Comparison of ENCODE assay signal across 18 cellular contexts in the genomic region with DNA sequence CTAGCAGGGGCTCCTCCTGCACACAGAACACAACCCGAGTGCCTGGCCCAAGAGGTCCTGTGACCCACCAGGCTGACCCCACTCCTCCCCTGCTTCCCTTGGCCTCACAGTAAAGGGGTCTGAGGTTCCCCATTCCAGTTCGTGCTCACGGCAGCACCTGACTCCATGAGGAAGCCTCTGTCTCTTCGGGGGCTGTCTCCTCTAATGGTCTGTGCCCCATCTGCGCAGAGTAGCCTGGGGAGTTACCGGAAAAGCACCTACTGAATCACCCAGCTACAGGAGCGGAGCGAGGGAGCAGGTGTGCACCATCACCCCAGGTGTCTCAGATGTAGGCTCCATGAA.
DNase-seq lines count a peak whose midpoint lies in the region; ATAC-seq and TF ChIP-seq lines count a peak whose summit lies in the region.
"Had no signal": no experiment of that assay in that cellular context is flagged by ENCODE, and none has a peak within 500 bp of the region (broad histone marks: within the 10 kb centered on the region; RNA-seq: fewer than 3 reads in every experiment).

No MANE protein-coding gene starts in this region.

- H3K36me3 Mint-ChIP-seq in CD8-positive, alpha-beta T cell, result peaks cover 87% of the 10 kb centered on the region

- CTCF ChIA-PET in CD8-positive, alpha-beta T cell (lab: Charles Lee), result interaction anchor here (1.1 to 3.0 kb wide), 2 partner anchors 11 to 19 kb away, joined by 3 to 11 read pairs; no protein-coding TSS in a partner anchor
- CTCF ChIA-PET in HEK293 (lab: Yijun Ruan, JAX), result interaction anchor here (0.9 to 1.1 kb wide), 2 partner anchors 27 to 92 kb away, joined by 3 to 4 read pairs; no protein-coding TSS in a partner anchor

- POLR2A ChIA-PET in CD8-positive, alpha-beta T cell (lab: Charles Lee), result no interaction called here
- POLR2A ChIA-PET in HEK293 (lab: Yijun Ruan, JAX), result no interaction called here

- H3K4me1 Mint-ChIP-seq in CD8-positive, alpha-beta T cell (ENCODE audit: low read depth), result peaks cover 12% of the 10 kb centered on the region

- in situ Hi-C loops in G401 (cut with HindIII; ENCODE audit: low sequenced_read_pairs), result no loop called here

- no peak overlapping the region for H3K4me3 ChIP-seq in CD8-positive, alpha-beta T cell (ENCODE audit: low read depth, low read length)
- H3K4me3 ChIP-seq in HEK293 (ENCODE audit: low read depth, low read length) (no peak overlapping the region), osteoblast (ENCODE audit: insufficient read depth, low read length) (no peak overlapping the region)
- H3K4me3 ChIP-seq: heart left ventricle, sigmoid colon, thyroid gland had no signal

- peaks cover 41% of the 10 kb centered on the region for H4K20me1 ChIP-seq in osteoblast (ENCODE audit: insufficient read depth, low read length)

- H3K4me1 ChIP-seq in CD8-positive, alpha-beta T cell (ENCODE audit: insufficient read depth, low read length), result peaks cover 6% of the 10 kb centered on the region
- no peaks in the 10 kb centered on the region for H3K4me1 ChIP-seq in HEK293 (ENCODE audit: control insufficient read depth, insufficient read depth, low read length)
- H3K4me1 ChIP-seq in osteoblast (ENCODE audit: insufficient read depth, low read length), result no peaks in the 10 kb centered on the region

- H3K27ac ChIP-seq in CD8-positive, alpha-beta T cell (ENCODE audit: low read depth, low read length), result no peak overlapping the region
- H3K27ac ChIP-seq in HEK293 (ENCODE audit: extremely low read depth, low read depth, low read length) (no peak overlapping the region), caudate nucleus (ENCODE audit: low read depth, low read length) (peak overlapping the region; percentile 70), osteoblast (ENCODE audit: low read depth, low read length) (no peak overlapping the region)
- H3K27ac ChIP-seq: HL-60, thyroid gland had no signal

- no peaks in the 10 kb centered on the region for H3K27me3 Mint-ChIP-seq in CD8-positive, alpha-beta T cell (ENCODE audit: low read depth)

- no peak for ATAC-seq in CD8-positive, alpha-beta T cell
- ATAC-seq: heart left ventricle, PC-3 had no signal

- no peaks in the 10 kb centered on the region for H3K27me3 ChIP-seq in CD8-positive, alpha-beta T cell (ENCODE audit: insufficient read depth, low read length)
- no peaks in the 10 kb centered on the region for H3K27me3 ChIP-seq in osteoblast (ENCODE audit: insufficient read depth, low read length)
- H3K27me3 ChIP-seq: heart left ventricle, sigmoid colon, thyroid gland had no signal

- H3K9me3 Mint-ChIP-seq in CD8-positive, alpha-beta T cell, result no peaks in the 10 kb centered on the region

- no peaks in the 10 kb centered on the region for H3K9me3 ChIP-seq in CD8-positive, alpha-beta T cell (ENCODE audit: low read length)
- H3K9me3 ChIP-seq in HEK293 (ENCODE audit: control insufficient read depth, insufficient read depth, low read depth, low read length) (no peaks in the 10 kb centered on the region), osteoblast (ENCODE audit: low read depth, low read length) (no peaks in the 10 kb centered on the region)
- H3K9me3 ChIP-seq: heart left ventricle, sigmoid colon, thyroid gland had no signal

- no peak overlapping the region for H3K4me2 ChIP-seq in osteoblast (ENCODE audit: insufficient read depth, low read length)

- no peak overlapping the region for H2AFZ ChIP-seq in osteoblast (ENCODE audit: low read length)

- DNase-seq in CD8-positive, alpha-beta T cell, result no peak
- DNase-seq in caudate nucleus (lab: John Stamatoyannopoulos, UW), result no peak
- DNase-seq in osteoblast (ENCODE audit: insufficient read length, low spot score, missing footprints), result peak; percentile 51
- DNase-seq in NCI-H1105 treated with DMSO at 0.1 percent for 48 hours (lab: John Stamatoyannopoulos, UW), result no peak
- no peak for DNase-seq in G401 (ENCODE audit: low spot score)
- DNase-seq in NCI-H1436 (lab: John Stamatoyannopoulos, UW), result no peak
- DNase-seq: DMS79; mesenchymal stem cell; MV-4-11; NCI-H2107; NCI-H69; PC-3; sigmoid colon; stimulated activated CD4-positive, alpha-beta T cell treated with anti-CD3 and anti-CD28 coated beads, Interleukin-2, amount 100 ng/mL, for 24 hours; thyroid gland had no signal

- peaks cover 59% of the 10 kb centered on the region for H3K36me3 ChIP-seq in CD8-positive, alpha-beta T cell (ENCODE audit: insufficient read depth, low read length)
- H3K36me3 ChIP-seq in HEK293 (ENCODE audit: control insufficient read depth in 2 of 2, insufficient read depth in 1 of 2, low read length in 2 of 2) (peaks cover 0 to 58% of the 10 kb centered on the region in 2 experiments; a peak in 1 of 3 replicates), osteoblast (ENCODE audit: insufficient read depth, low read length) (peaks cover 37% of the 10 kb centered on the region)

- no peak overlapping the region for H3K4me3 Mint-ChIP-seq in CD8-positive, alpha-beta T cell

- H3K27ac Mint-ChIP-seq in CD8-positive, alpha-beta T cell, result peak overlapping the region; percentile 84

- no peak for TF ChIP-seq CTCF in CD8-positive, alpha-beta T cell (IDR thresholded peaks at IDR 0.05)
- no peak for TF ChIP-seq CTCF in HEK293 (tag by site-specific recombination; IDR thresholded peaks at IDR 0.05)
- TF ChIP-seq CTCF in osteoblast (IDR thresholded peaks at IDR 0.05; ENCODE audit: extremely low read depth, low read depth, low read length), result no peak

- intact Hi-C loops in CD8-positive, alpha-beta T cell (cut with DNase I, micrococcal nuclease), result loop anchor here in 1 of 2 experiments (10.0 kb wide), 1 partner anchor 627 kb away; no protein-coding TSS in a partner anchor

- H3K79me2 ChIP-seq in osteoblast (ENCODE audit: insufficient read depth, low read length), result peaks cover under 1% of the 10 kb centered on the region

TF ChIP-seq in HEK293, 187 proteins besides CTCF, POLR2A, EP300 and RAD21:
- TF ChIP-seq ZNF341 (tag by site-specific recombination; IDR thresholded peaks at IDR 0.05; ENCODE audit: low read depth) (peak; percentile 41; the same call in 1 of the 2 replicates), KLF7 (tag by site-specific recombination; IDR thresholded peaks at IDR 0.05; ENCODE audit: borderline replicate concordance) (no peak)
